In the genomic region with DNA sequence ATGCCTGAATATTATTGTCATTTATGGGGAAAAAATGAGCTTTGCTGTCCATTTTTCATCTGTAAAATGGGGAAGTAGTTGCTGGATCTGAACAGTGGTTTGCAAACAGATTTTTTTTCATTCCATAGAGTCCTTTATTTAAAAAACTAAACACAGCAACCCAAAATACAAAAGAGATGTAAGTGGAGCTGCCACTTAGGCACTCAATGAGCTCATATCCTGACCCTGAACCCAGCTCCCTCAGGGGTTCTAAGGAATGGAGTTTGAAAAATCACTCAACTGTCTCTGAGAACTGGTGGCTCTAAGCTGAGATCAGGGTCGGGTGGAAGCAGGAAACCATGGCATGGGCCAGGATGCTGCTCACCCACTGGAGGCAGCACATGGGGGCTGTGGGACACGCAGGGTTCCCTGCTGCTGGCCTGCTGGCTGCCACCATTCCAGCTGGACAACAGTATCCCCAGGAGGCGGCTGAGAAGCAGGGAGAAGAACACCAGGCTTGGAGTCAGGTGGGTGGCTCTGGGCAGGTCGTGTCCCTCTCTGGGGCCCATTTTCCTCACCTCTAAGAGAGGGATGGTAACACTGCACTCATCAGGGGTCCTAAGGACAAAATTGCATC, we compare ENCODE assay signal across 1 cellular context.
TF ChIP-seq lines count a peak whose summit lies in the region.

No MANE protein-coding gene starts in this region.

TF ChIP-seq in GM23338, 12 proteins besides CTCF, POLR2A, EP300 and RAD21 (continued from another document):
- TF ChIP-seq, protein P1, sequence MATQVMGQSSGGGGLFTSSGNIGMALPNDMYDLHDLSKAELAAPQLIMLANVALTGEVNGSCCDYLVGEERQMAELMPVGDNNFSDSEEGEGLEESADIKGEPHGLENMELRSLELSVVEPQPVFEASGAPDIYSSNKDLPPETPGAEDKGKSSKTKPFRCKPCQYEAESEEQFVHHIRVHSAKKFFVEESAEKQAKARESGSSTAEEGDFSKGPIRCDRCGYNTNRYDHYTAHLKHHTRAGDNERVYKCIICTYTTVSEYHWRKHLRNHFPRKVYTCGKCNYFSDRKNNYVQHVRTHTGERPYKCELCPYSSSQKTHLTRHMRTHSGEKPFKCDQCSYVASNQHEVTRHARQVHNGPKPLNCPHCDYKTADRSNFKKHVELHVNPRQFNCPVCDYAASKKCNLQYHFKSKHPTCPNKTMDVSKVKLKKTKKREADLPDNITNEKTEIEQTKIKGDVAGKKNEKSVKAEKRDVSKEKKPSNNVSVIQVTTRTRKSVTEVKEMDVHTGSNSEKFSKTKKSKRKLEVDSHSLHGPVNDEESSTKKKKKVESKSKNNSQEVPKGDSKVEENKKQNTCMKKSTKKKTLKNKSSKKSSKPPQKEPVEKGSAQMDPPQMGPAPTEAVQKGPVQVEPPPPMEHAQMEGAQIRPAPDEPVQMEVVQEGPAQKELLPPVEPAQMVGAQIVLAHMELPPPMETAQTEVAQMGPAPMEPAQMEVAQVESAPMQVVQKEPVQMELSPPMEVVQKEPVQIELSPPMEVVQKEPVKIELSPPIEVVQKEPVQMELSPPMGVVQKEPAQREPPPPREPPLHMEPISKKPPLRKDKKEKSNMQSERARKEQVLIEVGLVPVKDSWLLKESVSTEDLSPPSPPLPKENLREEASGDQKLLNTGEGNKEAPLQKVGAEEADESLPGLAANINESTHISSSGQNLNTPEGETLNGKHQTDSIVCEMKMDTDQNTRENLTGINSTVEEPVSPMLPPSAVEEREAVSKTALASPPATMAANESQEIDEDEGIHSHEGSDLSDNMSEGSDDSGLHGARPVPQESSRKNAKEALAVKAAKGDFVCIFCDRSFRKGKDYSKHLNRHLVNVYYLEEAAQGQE (IDR thresholded peaks at IDR 0.05; ENCODE audit: unreplicated experiment) = no peak
- TF ChIP-seq ZNF331 (CRISPR knock-in tag; IDR thresholded peaks at IDR 0.05; ENCODE audit: low read depth) = no peak
- TF ChIP-seq ETS1 (IDR thresholded peaks at IDR 0.05) = no peak
- no peak for TF ChIP-seq NANOG (IDR thresholded peaks at IDR 0.05; ENCODE audit: borderline replicate concordance)
- TF ChIP-seq POLR2AphosphoS5 (IDR thresholded peaks at IDR 0.05; ENCODE audit: low read depth) = no peak
- TF ChIP-seq STAT1 (IDR thresholded peaks at IDR 0.05; ENCODE audit: unreplicated experiment) = no peak
- no peak for TF ChIP-seq JUNB (IDR thresholded peaks at IDR 0.05; ENCODE audit: unreplicated experiment)
- TF ChIP-seq EZH2phosphoT487 (IDR thresholded peaks at IDR 0.05; ENCODE audit: unreplicated experiment) = no peak
- no peak for TF ChIP-seq ZNF114 (CRISPR knock-in tag; IDR thresholded peaks at IDR 0.05)
